In genomic region chr20:54476336-54476928, GRCh38 we compare ENCODE assay signal across 2 cellular contexts.
TF ChIP-seq lines count a peak whose summit lies in the region.

No MANE protein-coding gene starts in this region.

TF ChIP-seq in endothelial cell of umbilical vein, 7 proteins besides CTCF, POLR2A, EP300 and RAD21:
- TF ChIP-seq MAX (IDR thresholded peaks at IDR 0.05; ENCODE audit: insufficient read depth, insufficient read length): no peak
- TF ChIP-seq FOS (IDR thresholded peaks at IDR 0.05; ENCODE audit: borderline replicate concordance, insufficient read depth, low read length): no peak
- no peak for TF ChIP-seq GATA2 (IDR thresholded peaks at IDR 0.05; ENCODE audit: insufficient read depth, insufficient read length, low read depth, low read length)
- TF ChIP-seq JUN (IDR thresholded peaks at IDR 0.05; ENCODE audit: borderline replicate concordance, insufficient read depth, insufficient read length, low read depth): no peak
- TF ChIP-seq MYC (IDR thresholded peaks at IDR 0.05; ENCODE audit: low read depth, low read length): no peak
- no peak for TF ChIP-seq POLR2AphosphoS5 (IDR thresholded peaks at IDR 0.05; ENCODE audit: insufficient read depth, low read depth, low read length)
- TF ChIP-seq EZH2 (IDR thresholded peaks at IDR 0.05; ENCODE audit: borderline replicate concordance, low read depth, low read length, severe bottlenecking): no peak

TF ChIP-seq in neural cell, 6 proteins besides CTCF, POLR2A, EP300 and RAD21:
- TF ChIP-seq MXI1 (conservative IDR thresholded peaks at IDR 0.05; ENCODE audit: poor library complexity, severe bottlenecking) (no peak), EZH2 (IDR thresholded peaks at IDR 0.05; ENCODE audit: borderline replicate concordance, insufficient read depth, low read length, poor library complexity, severe bottlenecking) (no peak), SMC3 (conservative IDR thresholded peaks at IDR 0.05; ENCODE audit: poor library complexity) (no peak), POLR2AphosphoS5 (IDR thresholded peaks at IDR 0.05) (no peak), REST (IDR thresholded peaks at IDR 0.05; ENCODE audit: borderline replicate concordance) (no peak), TAF1 (IDR thresholded peaks at IDR 0.05; ENCODE audit: low read depth) (no peak)
